In genomic region chr17:50184057-50184456, GRCh38 we compare ENCODE assay signal across 8 cellular contexts. TPM values are rescaled to one million over a fixed set of nuclear protein-coding genes. Genes with fewer than 3 reads are reported as not detected.
DNase-seq lines count a peak whose midpoint lies in the region; ATAC-seq and TF ChIP-seq lines count a peak whose summit lies in the region.

No MANE protein-coding gene starts in this region.

- peaks cover 13% of the 10 kb centered on the region for H3K4me1 ChIP-seq in CD8-positive, alpha-beta memory T cell (ENCODE audit: insufficient read depth, low read length)

- H3K4me3 ChIP-seq in CD8-positive, alpha-beta memory T cell (ENCODE audit: low read length): peak overlapping the region; percentile 49

- TF ChIP-seq CTCF in nephron progenitor cell (IDR thresholded peaks at IDR 0.05): no peak

- peaks cover 0 to 1% of the 10 kb centered on the region in 2 donors for H3K27me3 Mint-ChIP-seq in CD8-positive, alpha-beta memory T cell
- H3K27me3 Mint-ChIP-seq in central memory CD8-positive, alpha-beta T cell: peaks cover 12% of the 10 kb centered on the region
- H3K27me3 Mint-ChIP-seq in nephron progenitor cell (ENCODE audit: low read depth, poor library complexity): peaks cover 7% of the 10 kb centered on the region
- H3K27me3 Mint-ChIP-seq in activated naive CD4-positive, alpha-beta T cell treated with anti-CD3 and anti-CD28 coated beads for 36 hours (ENCODE audit: low read depth): no peaks in the 10 kb centered on the region

- no peaks in the 10 kb centered on the region for H3K36me3 Mint-ChIP-seq in CD8-positive, alpha-beta memory T cell
- no peaks in the 10 kb centered on the region for H3K36me3 Mint-ChIP-seq in central memory CD8-positive, alpha-beta T cell (ENCODE audit: insufficient read depth)
- peaks cover 29% of the 10 kb centered on the region for H3K36me3 Mint-ChIP-seq in nephron progenitor cell (ENCODE audit: low read depth)
- H3K36me3 Mint-ChIP-seq in activated naive CD4-positive, alpha-beta T cell treated with anti-CD3 and anti-CD28 coated beads for 36 hours (ENCODE audit: low read depth): no peaks in the 10 kb centered on the region

- peak overlapping the region in 6 of 7 donors; percentile 58 to 89 (median 69) for H3K4me3 Mint-ChIP-seq in CD8-positive, alpha-beta memory T cell
- H3K4me3 Mint-ChIP-seq in central memory CD8-positive, alpha-beta T cell: peak overlapping the region; percentile 37
- no peak overlapping the region for H3K4me3 Mint-ChIP-seq in nephron progenitor cell
- H3K4me3 Mint-ChIP-seq in activated naive CD4-positive, alpha-beta T cell treated with anti-CD3 and anti-CD28 coated beads for 36 hours: no peak overlapping the region

- H3K27ac Mint-ChIP-seq in CD8-positive, alpha-beta memory T cell: peak overlapping the region in 6 of 8 donors; percentile 7 to 93 (median 74)
- H3K27ac Mint-ChIP-seq in central memory CD8-positive, alpha-beta T cell (ENCODE audit: low read depth): peak overlapping the region; percentile 68
- H3K27ac Mint-ChIP-seq in nephron progenitor cell: no peak overlapping the region
- no peak overlapping the region for H3K27ac Mint-ChIP-seq in activated naive CD4-positive, alpha-beta T cell treated with anti-CD3 and anti-CD28 coated beads for 36 hours

- H3K4me1 Mint-ChIP-seq in CD8-positive, alpha-beta memory T cell: peaks cover 11 to 20% (median 16%) of the 10 kb centered on the region in 3 donors
- H3K4me1 Mint-ChIP-seq in central memory CD8-positive, alpha-beta T cell: peaks cover 9% of the 10 kb centered on the region
- H3K4me1 Mint-ChIP-seq in nephron progenitor cell: peaks cover 60% of the 10 kb centered on the region
- H3K4me1 Mint-ChIP-seq in activated naive CD4-positive, alpha-beta T cell treated with anti-CD3 and anti-CD28 coated beads for 36 hours (ENCODE audit: low read depth): peaks cover 16% of the 10 kb centered on the region

- intact Hi-C loops in activated naive CD4-positive, alpha-beta T cell treated with anti-CD3 and anti-CD28 coated beads for 36 hours (cut with micrococcal nuclease): no loop called here

- DNase-seq in CD8-positive, alpha-beta memory T cell: no peak
- peak; percentile 20 for DNase-seq in NCI-H2171 (lab: John Stamatoyannopoulos, UW)
- no peak for DNase-seq in central memory CD8-positive, alpha-beta T cell (ENCODE audit: low spot score in 2 of 2)
- DNase-seq in nephron progenitor cell: peak; percentile 32
- no peak for DNase-seq in germinal center (ENCODE audit: low spot score)
- DNase-seq in activated naive CD4-positive, alpha-beta T cell treated with anti-CD3 and anti-CD28 coated beads for 36 hours: no peak
- no peak for DNase-seq in NK-92 treated with Interleukin-12 subunit alpha and Interleukin-12 subunit beta, amount 100 ng/mL, for 24 hours (lab: John Stamatoyannopoulos, UW)
- DNase-seq in stimulated activated CD4-positive, alpha-beta T cell treated with anti-CD3 and anti-CD28 coated beads, Interleukin-4, amount 100 ng/mL, for 1 hour: no peak

- no peaks in the 10 kb centered on the region for H3K36me3 ChIP-seq in CD8-positive, alpha-beta memory T cell (ENCODE audit: insufficient read depth, low read length)

- POLR2A ChIA-PET in CD8-positive, alpha-beta memory T cell (lab: Charles Lee): no interaction called here

- H3K27me3 ChIP-seq in CD8-positive, alpha-beta memory T cell (ENCODE audit: insufficient read depth, low read length, poor library complexity, severe bottlenecking): no peaks in the 10 kb centered on the region

- CTCF ChIA-PET in CD8-positive, alpha-beta memory T cell (lab: Charles Lee): no interaction called here
- CTCF ChIA-PET in activated naive CD4-positive, alpha-beta T cell treated with anti-CD3 and anti-CD28 coated beads for 36 hours (lab: Charles Lee): no interaction called here

- no peaks in the 10 kb centered on the region for H3K9me3 ChIP-seq in CD8-positive, alpha-beta memory T cell (ENCODE audit: low read length)

- no peaks in the 10 kb centered on the region for H3K9me3 Mint-ChIP-seq in CD8-positive, alpha-beta memory T cell
- no peaks in the 10 kb centered on the region for H3K9me3 Mint-ChIP-seq in central memory CD8-positive, alpha-beta T cell
- H3K9me3 Mint-ChIP-seq in nephron progenitor cell: no peaks in the 10 kb centered on the region
- no peaks in the 10 kb centered on the region for H3K9me3 Mint-ChIP-seq in activated naive CD4-positive, alpha-beta T cell treated with anti-CD3 and anti-CD28 coated beads for 36 hours

- H3K27ac ChIP-seq in CD8-positive, alpha-beta memory T cell (ENCODE audit: low read depth, low read length): no peak overlapping the region

- no peak for ATAC-seq in central memory CD8-positive, alpha-beta T cell (replicated peaks; ENCODE audit: extremely low read depth, poor library complexity, severe bottlenecking)

RNA-seq across cellular contexts. Expression of gene COL1A1, which starts 17.4 kb away (rescaled TPM):
- total RNA-seq in CD8-positive, alpha-beta memory T cell: under 1 TPM; 0.39 to 0.42 TPM
- polyA plus RNA-seq in CD8-positive, alpha-beta memory T cell: not detected
- total RNA-seq in activated naive CD4-positive, alpha-beta T cell treated with anti-CD3 and anti-CD28 coated beads for 36 hours: 1 to 10 TPM in 1 of 2 experiments, under 1 TPM in 1; 0.95 to 1.7 TPM

RNA-seq across cellular contexts. Expression of gene SGCA, which starts 18.3 kb away (rescaled TPM):
- under 1 TPM in 1 of 2 experiments, not detected in 1; 0.31 TPM for total RNA-seq in CD8-positive, alpha-beta memory T cell
- polyA plus RNA-seq in CD8-positive, alpha-beta memory T cell: not detected
- under 1 TPM in 1 of 2 experiments, not detected in 1; 0.14 TPM for total RNA-seq in activated naive CD4-positive, alpha-beta T cell treated with anti-CD3 and anti-CD28 coated beads for 36 hours

RNA-seq across cellular contexts. Expression of gene PPP1R9B, which starts 33.6 kb away (rescaled TPM):
- 10 to 100 TPM; 86.9 to 89.0 TPM for total RNA-seq in CD8-positive, alpha-beta memory T cell
- polyA plus RNA-seq in CD8-positive, alpha-beta memory T cell: 1.7 TPM
- total RNA-seq in activated naive CD4-positive, alpha-beta T cell treated with anti-CD3 and anti-CD28 coated beads for 36 hours: 10 to 100 TPM; 67.7 TPM

RNA-seq across cellular contexts. Expression of gene SAMD14, which starts 54.1 kb away (rescaled TPM):
- 1 to 10 TPM in 1 of 2 experiments, under 1 TPM in 1; 0.92 to 1.3 TPM for total RNA-seq in CD8-positive, alpha-beta memory T cell
- polyA plus RNA-seq in CD8-positive, alpha-beta memory T cell: not detected
- 1 to 10 TPM; 1.1 to 1.3 TPM for total RNA-seq in activated naive CD4-positive, alpha-beta T cell treated with anti-CD3 and anti-CD28 coated beads for 36 hours

Comparison
In these comparisons a context has a peak if more than half of its experiments do, and no peak if none do; other contexts are left out.
1. DNase-seq: peak in NCI-H2171 (single experiment) and nephron progenitor cell (single experiment); none in CD8-positive, alpha-beta memory T cell (0 of 5), central memory CD8-positive, alpha-beta T cell (0 of 2), germinal center (single experiment), activated naive CD4-positive, alpha-beta T cell treated with anti-CD3 and anti-CD28 coated beads for 36 hours (single experiment), NK-92 treated with Interleukin-12 subunit alpha and Interleukin-12 subunit beta, amount 100 ng/mL, for 24 hours (single experiment) and stimulated activated CD4-positive, alpha-beta T cell treated with anti-CD3 and anti-CD28 coated beads, Interleukin-4, amount 100 ng/mL, for 1 hour (single experiment).
2. H3K27ac Mint-ChIP-seq: peak in CD8-positive, alpha-beta memory T cell (6 of 8) and central memory CD8-positive, alpha-beta T cell (single experiment); none in nephron progenitor cell (single experiment) and activated naive CD4-positive, alpha-beta T cell treated with anti-CD3 and anti-CD28 coated beads for 36 hours (single experiment).
3. H3K4me3 Mint-ChIP-seq: peak in CD8-positive, alpha-beta memory T cell (6 of 7) and central memory CD8-positive, alpha-beta T cell (single experiment); none in nephron progenitor cell (single experiment) and activated naive CD4-positive, alpha-beta T cell treated with anti-CD3 and anti-CD28 coated beads for 36 hours (single experiment).